In the genomic region with DNA sequence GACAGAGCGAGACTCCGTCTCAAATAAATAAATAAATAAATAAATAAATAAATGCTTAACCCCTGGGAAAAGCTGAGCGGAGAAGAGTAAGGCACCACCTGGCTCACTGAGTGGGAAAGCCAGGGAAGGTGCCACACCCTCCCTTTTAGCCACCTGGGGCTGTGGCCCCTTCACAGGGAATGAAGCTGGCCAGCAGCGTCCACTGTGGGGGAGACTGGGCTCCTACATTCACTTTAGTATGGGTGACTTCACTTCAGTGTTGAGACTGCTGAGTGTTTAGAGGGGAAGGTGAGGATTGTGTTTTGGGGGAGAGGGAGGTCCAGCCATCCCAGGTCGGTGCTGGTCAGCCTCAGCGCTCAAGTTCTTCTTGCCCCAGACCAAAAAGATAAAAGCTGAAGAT, we compare ENCODE assay signal across 9 cellular contexts. TPM values are rescaled to one million over a fixed set of nuclear protein-coding genes. Genes with fewer than 3 reads are reported as not detected.
DNase-seq lines count a peak whose midpoint lies in the region; ATAC-seq and TF ChIP-seq lines count a peak whose summit lies in the region.
"Had no signal": no experiment of that assay in that cellular context is flagged by ENCODE, and none has a peak within 500 bp of the region (broad histone marks: within the 10 kb centered on the region; RNA-seq: fewer than 3 reads in every experiment).

No MANE protein-coding gene starts in this region.

- intact Hi-C loops in sciatic nerve (cut with DNase I), result no loop called here

- POLR2A ChIA-PET in GM10248 (lab: Yijun Ruan, JAX), result no interaction called here

- no peaks in the 10 kb centered on the region for H3K9me3 ChIP-seq in WERI-Rb-1 (ENCODE audit: severe bottlenecking)

- peaks cover 42% of the 10 kb centered on the region for H3K36me3 ChIP-seq in WERI-Rb-1

- DNase-seq in GM10248 (ENCODE audit: extremely low spot score), result peak; percentile 6
- no peak for DNase-seq in WERI-Rb-1
- no peak for DNase-seq in fibroblast of pulmonary artery (ENCODE audit: low read depth)
- peak; percentile 45 for DNase-seq in sciatic nerve (ENCODE audit: low spot score)
- no peak for DNase-seq in dedifferentiated amniotic fluid mesenchymal stem cell (ENCODE audit: extremely low spot score)
- DNase-seq in DMS153 (lab: John Stamatoyannopoulos, UW), result no peak
- DNase-seq in ecto neural progenitor cell (ENCODE audit: low spot score), result no peak
- DNase-seq: NCI-H2081 had no signal

- no peaks in the 10 kb centered on the region for H3K27me3 ChIP-seq in WERI-Rb-1 (ENCODE audit: insufficient read depth, low read depth, severe bottlenecking)

- no peak for ATAC-seq in sciatic nerve
- no peak for ATAC-seq in GM18909 (IDR thresholded peaks at IDR 0.05; ENCODE audit: poor library complexity, unreplicated experiment)

- TF ChIP-seq CTCF in GM10248 (IDR thresholded peaks at IDR 0.05; ENCODE audit: control extremely low read depth, extremely low read depth, low read depth, missing control alignments), result no peak
- no peak for TF ChIP-seq CTCF in WERI-Rb-1 (IDR thresholded peaks at IDR 0.05; ENCODE audit: low read depth, low read length)
- TF ChIP-seq CTCF in fibroblast of pulmonary artery (IDR thresholded peaks at IDR 0.05; ENCODE audit: low read length, missing control alignments), result no peak

- CTCF ChIA-PET in GM10248 (lab: Yijun Ruan, JAX), result interaction anchor here (1.1 to 16.3 kb wide), 3 partner anchors 18 to 28 kb away, joined by 5 to 213 read pairs (median 81); partner anchors contain the start of gene STAT6

- H3K4me3 ChIP-seq in WERI-Rb-1 (ENCODE audit: low read depth, low read length) (peak overlapping the region; percentile 68; the same call in 1 of the 2 replicates), fibroblast of pulmonary artery (replicated peaks; ENCODE audit: low read depth, low read length) (peak overlapping the region; percentile 94)

- peak overlapping the region; percentile 89 for H3K27ac ChIP-seq in WERI-Rb-1

RNA-seq across cellular contexts. Expression of gene NAB2, which starts 1.5 kb away (rescaled TPM):
- total RNA-seq in sciatic nerve, result 52.7 TPM

RNA-seq across cellular contexts. Expression of gene NEMP1, which starts 11.9 kb away (rescaled TPM):
- 13.1 TPM for total RNA-seq in sciatic nerve

RNA-seq across cellular contexts. Expression of gene STAT6, which starts 20.7 kb away (rescaled TPM):
- total RNA-seq in sciatic nerve, result 187 TPM

RNA-seq across cellular contexts. Expression of gene LRP1, which starts 37.8 kb away (rescaled TPM):
- total RNA-seq in sciatic nerve, result 760 TPM

RNA-seq across cellular contexts. Expression of gene MYO1A, which starts 40.5 kb away (rescaled TPM):
- total RNA-seq in sciatic nerve, result 0.36 TPM

Comparison
In these comparisons a context has a peak if more than half of its experiments do, and no peak if none do; other contexts are left out.
1. DNase-seq: peak in GM10248 (single experiment) and sciatic nerve (single experiment); none in WERI-Rb-1 (single experiment), fibroblast of pulmonary artery (single experiment), dedifferentiated amniotic fluid mesenchymal stem cell (single experiment), DMS153 (single experiment) and ecto neural progenitor cell (single experiment).